In genomic region chr14:73026845-73027542, GRCh38 we compare ENCODE assay signal across 8 cellular contexts. TPM values are rescaled to one million over a fixed set of nuclear protein-coding genes. Genes with fewer than 3 reads are reported as not detected.
DNase-seq lines count a peak whose midpoint lies in the region; ATAC-seq and TF ChIP-seq lines count a peak whose summit lies in the region.

A gene with protein sequence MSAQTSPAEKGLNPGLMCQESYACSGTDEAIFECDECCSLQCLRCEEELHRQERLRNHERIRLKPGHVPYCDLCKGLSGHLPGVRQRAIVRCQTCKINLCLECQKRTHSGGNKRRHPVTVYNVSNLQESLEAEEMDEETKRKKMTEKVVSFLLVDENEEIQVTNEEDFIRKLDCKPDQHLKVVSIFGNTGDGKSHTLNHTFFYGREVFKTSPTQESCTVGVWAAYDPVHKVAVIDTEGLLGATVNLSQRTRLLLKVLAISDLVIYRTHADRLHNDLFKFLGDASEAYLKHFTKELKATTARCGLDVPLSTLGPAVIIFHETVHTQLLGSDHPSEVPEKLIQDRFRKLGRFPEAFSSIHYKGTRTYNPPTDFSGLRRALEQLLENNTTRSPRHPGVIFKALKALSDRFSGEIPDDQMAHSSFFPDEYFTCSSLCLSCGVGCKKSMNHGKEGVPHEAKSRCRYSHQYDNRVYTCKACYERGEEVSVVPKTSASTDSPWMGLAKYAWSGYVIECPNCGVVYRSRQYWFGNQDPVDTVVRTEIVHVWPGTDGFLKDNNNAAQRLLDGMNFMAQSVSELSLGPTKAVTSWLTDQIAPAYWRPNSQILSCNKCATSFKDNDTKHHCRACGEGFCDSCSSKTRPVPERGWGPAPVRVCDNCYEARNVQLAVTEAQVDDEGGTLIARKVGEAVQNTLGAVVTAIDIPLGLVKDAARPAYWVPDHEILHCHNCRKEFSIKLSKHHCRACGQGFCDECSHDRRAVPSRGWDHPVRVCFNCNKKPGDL (minus strand): TSS chr14:73027106. CDS start chr14:73024508, 2,598 bp downstream.

- H3K4me2 ChIP-seq in OCI-LY7 (ENCODE audit: low read length), result peak within 1 kb of the TSS; percentile 98

- POLR2A ChIA-PET in OCI-LY7 (lab: Charles Lee), result interaction anchor here (1.0 to 2.5 kb wide), 8 partner anchors 10 to 432 kb away, joined by 3 to 18 read pairs (median 4); partner anchors contain the start of gene RBM25

- peaks cover 22% of the 10 kb centered on the region for H3K36me3 ChIP-seq in OCI-LY7 (ENCODE audit: insufficient read depth, low read length)

- H2AFZ ChIP-seq in OCI-LY7 (ENCODE audit: low read length), result peak within 1 kb of the TSS; percentile 98

- H3K9me2 ChIP-seq in OCI-LY7 (ENCODE audit: insufficient read depth, low read length), result no peaks in the 10 kb centered on the region

- H3K79me2 ChIP-seq in OCI-LY7 (ENCODE audit: insufficient read depth, low read depth, low read length), result peaks cover 10% of the 10 kb centered on the region; the same call in 1 of the 2 replicates

- H3K4me1 ChIP-seq in OCI-LY7 (ENCODE audit: insufficient read depth, low read length, poor library complexity, severe bottlenecking), result peaks cover 19% of the 10 kb centered on the region

- no peak within 1 kb of the TSS for H3K27ac ChIP-seq in OCI-LY7 (ENCODE audit: low read depth, low read length, poor library complexity, severe bottlenecking)

- TF ChIP-seq CTCF in OCI-LY7 (conservative IDR thresholded peaks at IDR 0.05; ENCODE audit: low read length), result no peak

- DNase-seq in D341Med (ENCODE audit: low spot score) (peak; percentile 95), HuH-7.5 (ENCODE audit: low spot score) (peak; percentile 89), OCI-LY7 (ENCODE audit: low spot score) (peak; percentile 97), activated T-cell treated with anti-CD3 and anti-CD28 coated beads for 24 hours (ENCODE audit: low read depth) (peak; percentile 89), epidermal melanocyte (ENCODE audit: insufficient read length, low spot score) (peak; percentile 98), middle frontal gyrus (ENCODE audit: extremely low spot score, low spot score) (peak; percentile 99)
- DNase-seq in stimulated activated CD8-positive, alpha-beta memory T cell treated with anti-CD3 and anti-CD28 coated beads, Interleukin-2, amount 100 ng/mL, for 48 hours (ENCODE audit: low read depth in 2 of 2), result peak; percentile 81 to 87

- H4K20me1 ChIP-seq in OCI-LY7 (ENCODE audit: insufficient read depth, low read length), result no peaks in the 10 kb centered on the region

- no peaks in the 10 kb centered on the region for H3K9me3 ChIP-seq in OCI-LY7 (ENCODE audit: low read length)

- peak within 1 kb of the TSS; percentile 86 for H3K4me3 ChIP-seq in OCI-LY7 (ENCODE audit: low read depth, low read length, poor library complexity, severe bottlenecking)

- peak; percentile 95 for ATAC-seq in GM21526 (IDR thresholded peaks at IDR 0.05; ENCODE audit: low FRiP score, unreplicated experiment)

- intact Hi-C loops in OCI-LY7 (cut with micrococcal nuclease; ENCODE audit: unreplicated experiment), result loop anchor here (2.0 kb wide), 1 partner anchor 32 kb away; the partner anchor contains the start of gene RBM25

- CTCF ChIA-PET in OCI-LY7 (lab: Charles Lee; ENCODE audit: unreplicated experiment), result interaction anchor here (0.6 kb wide), 3 partner anchors 14 to 430 kb away, joined by 3 to 6 read pairs (median 3); no protein-coding TSS in a partner anchor

- BruUV-seq in OCI-LY7 (replicated peaks; lab: Mats Ljungman, UMichigan), result no TSS peak

RNA-seq across cellular contexts. Expression of the gene that starts here (rescaled TPM):
- total RNA-seq in OCI-LY7 (2014; rRNA removed; shearing (Covaris generic)), result 8.1 and 11.5 TPM in 2 replicates
- 14.3 and 15.1 TPM in 2 replicates for total RNA-seq in OCI-LY7 (2022)
